ENCODE assay signal across 1 cellular context in genomic region chr16:31142109-31143035, GRCh38.
TF ChIP-seq lines count a peak whose summit lies in the region.

No MANE protein-coding gene starts in this region.

TF ChIP-seq in K562, 482 proteins besides CTCF, POLR2A, EP300 and RAD21 (continued from another document and continues in another):
- no peak for TF ChIP-seq RFX7 (CRISPR knock-in tag; IDR thresholded peaks at IDR 0.05)
- TF ChIP-seq KAT2B (IDR thresholded peaks at IDR 0.05; ENCODE audit: low read depth, low read length), result no peak
- TF ChIP-seq ZNF75A (CRISPR knock-in tag; IDR thresholded peaks at IDR 0.05), result no peak
- no peak for TF ChIP-seq SRSF3 (IDR thresholded peaks at IDR 0.05; ENCODE audit: insufficient read depth, low read length)
- no peak for TF ChIP-seq HINFP (tag; conservative IDR thresholded peaks at IDR 0.05; ENCODE audit: low read depth)
- no peak for TF ChIP-seq ZNF589 (CRISPR knock-in tag; IDR thresholded peaks at IDR 0.05; ENCODE audit: low read depth)
- TF ChIP-seq CBFA2T3 (IDR thresholded peaks at IDR 0.05), result no peak
- no peak for TF ChIP-seq RBM34 (IDR thresholded peaks at IDR 0.05; ENCODE audit: borderline replicate concordance, insufficient read depth, low read length)
- TF ChIP-seq HNRNPUL1 (IDR thresholded peaks at IDR 0.05; ENCODE audit: low read length), result no peak
- TF ChIP-seq ZNF696 (CRISPR knock-in tag; conservative IDR thresholded peaks at IDR 0.05), result no peak
- TF ChIP-seq FIP1L1 (IDR thresholded peaks at IDR 0.05; ENCODE audit: low read depth, low read length, poor library complexity, severe bottlenecking), result peak; percentile 74
- TF ChIP-seq ZNF449 (CRISPR knock-in tag; IDR thresholded peaks at IDR 0.05), result no peak
- TF ChIP-seq ZHX1 (conservative IDR thresholded peaks at IDR 0.05; ENCODE audit: low read length), result no peak
- TF ChIP-seq KHSRP (IDR thresholded peaks at IDR 0.05), result no peak
- TF ChIP-seq SMAD3 (CRISPR knock-in tag; conservative IDR thresholded peaks at IDR 0.05), result no peak
- TF ChIP-seq NR4A1 (CRISPR knock-in tag; IDR thresholded peaks at IDR 0.05), result no peak
- peak; percentile 77; the same call in 1 of the 2 replicates for TF ChIP-seq NR4A1 (tag; IDR thresholded peaks at IDR 0.05)
- no peak for TF ChIP-seq BRD9 (IDR thresholded peaks at IDR 0.05; ENCODE audit: low read depth, partially characterized antibody)
- TF ChIP-seq NUFIP1 (IDR thresholded peaks at IDR 0.05; ENCODE audit: partially characterized antibody), result no peak
- TF ChIP-seq JUN (IDR thresholded peaks at IDR 0.05; ENCODE audit: borderline replicate concordance, low read depth, low read length), result peak; percentile 67; the same call in 1 of the 2 replicates
- no peak for TF ChIP-seq JUN (CRISPR knock-in tag; IDR thresholded peaks at IDR 0.05; ENCODE audit: borderline replicate concordance)
- TF ChIP-seq MYBL2 (IDR thresholded peaks at IDR 0.05; ENCODE audit: low read depth), result no peak
- no peak for TF ChIP-seq MYBL2 (CRISPR knock-in tag; IDR thresholded peaks at IDR 0.05; ENCODE audit: borderline replicate concordance)
- TF ChIP-seq GTF2E2 (tag; IDR thresholded peaks at IDR 0.05), result no peak
- TF ChIP-seq ZNF655 (CRISPR knock-in tag; IDR thresholded peaks at IDR 0.05), result no peak
- no peak for TF ChIP-seq MAFG (tag; conservative IDR thresholded peaks at IDR 0.05)
- TF ChIP-seq ID3 (CRISPR knock-in tag; IDR thresholded peaks at IDR 0.05), result no peak
- TF ChIP-seq ID3 (tag; IDR thresholded peaks at IDR 0.05), result peak; percentile 75
- TF ChIP-seq SPI1 (IDR thresholded peaks at IDR 0.05; ENCODE audit: borderline replicate concordance, low read depth, low read length), result peak; percentile 35; the same call in 1 of the 2 replicates
- TF ChIP-seq TSC22D4 (tag; IDR thresholded peaks at IDR 0.05), result no peak
- TF ChIP-seq ZNF764 (CRISPR knock-in tag; IDR thresholded peaks at IDR 0.05; ENCODE audit: low read depth), result no peak
- peak; percentile 47; the same call in 1 of the 2 replicates for TF ChIP-seq MITF (IDR thresholded peaks at IDR 0.05)
- TF ChIP-seq ELF4 (CRISPR knock-in tag; IDR thresholded peaks at IDR 0.05), result 0 out of 2 replicates have a peak, but pooled peaks have one; percentile 33
- peak; percentile 82; the same call in 1 of the 2 replicates for TF ChIP-seq EP400 (IDR thresholded peaks at IDR 0.05)
- no peak for TF ChIP-seq TEAD4 (IDR thresholded peaks at IDR 0.05; ENCODE audit: low read length)
- no peak for TF ChIP-seq TEAD4 (CRISPR knock-in tag; IDR thresholded peaks at IDR 0.05; ENCODE audit: borderline replicate concordance)
- TF ChIP-seq ZNF518B (CRISPR knock-in tag; IDR thresholded peaks at IDR 0.05), result no peak
- no peak for TF ChIP-seq ATF2 (CRISPR knock-in tag; IDR thresholded peaks at IDR 0.05)
- no peak for TF ChIP-seq KDM4B (IDR thresholded peaks at IDR 0.05; ENCODE audit: borderline replicate concordance in 2 of 2, low read depth in 1 of 2)
- peak; percentile 39; the same call in 1 of the 2 replicates for TF ChIP-seq ZBTB2 (IDR thresholded peaks at IDR 0.05)
- TF ChIP-seq E2F1 (CRISPR knock-in tag; IDR thresholded peaks at IDR 0.05), result 0 out of 2 replicates have a peak, but pooled peaks have one; percentile 69
- no peak for TF ChIP-seq ADNP (tag; IDR thresholded peaks at IDR 0.05)
- TF ChIP-seq MLX (CRISPR knock-in tag; conservative IDR thresholded peaks at IDR 0.05), result no peak
- no peak for TF ChIP-seq ZNF133 (CRISPR knock-in tag; IDR thresholded peaks at IDR 0.05)
